In genomic region chr12:56143225-56143624, GRCh38 we compare ENCODE assay signal across 9 cellular contexts. TPM values are rescaled to one million over a fixed set of nuclear protein-coding genes. Genes with fewer than 3 reads are reported as not detected.
DNase-seq lines count a peak whose midpoint lies in the region; ATAC-seq and TF ChIP-seq lines count a peak whose summit lies in the region.
"Had no signal": no experiment of that assay in that cellular context is flagged by ENCODE, and none has a peak within 500 bp of the region (broad histone marks: within the 10 kb centered on the region; RNA-seq: fewer than 3 reads in every experiment).

No MANE protein-coding gene starts in this region.

- peak; percentile 52 to 73 for ATAC-seq in activated T-cell treated with anti-CD3 and anti-CD28 coated beads, Interleukin-2, amount 50 U/mL, for 72 hours (replicated peaks in 1 of 2)
- ATAC-seq in activated T-helper 17 cell treated with anti-CD3 and anti-CD28 coated beads, Interleukin-2, amount 50 U/mL, for 72 hours (replicated peaks), result peak; percentile 85
- ATAC-seq in memory B cell (ENCODE audit: low read depth), result no peak
- ATAC-seq: HCT116 had no signal

- no peaks in the 10 kb centered on the region for H3K9me3 Mint-ChIP-seq in activated T-cell treated with anti-CD3 and anti-CD28 coated beads, Interleukin-2, amount 50 U/mL, for 72 hours
- H3K9me3 Mint-ChIP-seq in activated T-helper 17 cell treated with anti-CD3 and anti-CD28 coated beads, Interleukin-2, amount 50 U/mL, for 72 hours, result no peaks in the 10 kb centered on the region
- H3K9me3 Mint-ChIP-seq in memory B cell, result no peaks in the 10 kb centered on the region

- H3K4me1 Mint-ChIP-seq in activated T-cell treated with anti-CD3 and anti-CD28 coated beads, Interleukin-2, amount 50 U/mL, for 72 hours (ENCODE audit: low read depth), result peaks cover 8% of the 10 kb centered on the region
- peaks cover 6% of the 10 kb centered on the region for H3K4me1 Mint-ChIP-seq in activated T-helper 17 cell treated with anti-CD3 and anti-CD28 coated beads, Interleukin-2, amount 50 U/mL, for 72 hours
- H3K4me1 Mint-ChIP-seq in memory B cell, result peaks cover 11% of the 10 kb centered on the region

- TF ChIP-seq EP300 in suprapubic skin (IDR thresholded peaks at IDR 0.05), result no peak

- H3K4me3 ChIP-seq in suprapubic skin (no peak overlapping the region), mesendoderm (ENCODE audit: low read length) (no peak overlapping the region)

- no peaks in the 10 kb centered on the region for H3K79me1 ChIP-seq in mesendoderm (ENCODE audit: low read length)

- H3K79me2 ChIP-seq in mesendoderm (ENCODE audit: control insufficient read depth, insufficient read depth, low read length), result no peaks in the 10 kb centered on the region

- no peaks in the 10 kb centered on the region for H3K27me3 Mint-ChIP-seq in activated T-cell treated with anti-CD3 and anti-CD28 coated beads, Interleukin-2, amount 50 U/mL, for 72 hours (ENCODE audit: low read depth)
- H3K27me3 Mint-ChIP-seq in activated T-helper 17 cell treated with anti-CD3 and anti-CD28 coated beads, Interleukin-2, amount 50 U/mL, for 72 hours, result no peaks in the 10 kb centered on the region
- H3K27me3 Mint-ChIP-seq in memory B cell, result no peaks in the 10 kb centered on the region

- no peak overlapping the region for H3K4me2 ChIP-seq in mesendoderm (ENCODE audit: low read length)

- H2BK15ac ChIP-seq in mesendoderm (replicated peaks; ENCODE audit: low read depth), result no peak overlapping the region

- no peak overlapping the region for H3K23ac ChIP-seq in mesendoderm (ENCODE audit: low read length)

- H3K4me3 Mint-ChIP-seq in activated T-cell treated with anti-CD3 and anti-CD28 coated beads, Interleukin-2, amount 50 U/mL, for 72 hours, result peak overlapping the region in 1 of 2 donors; percentile 23
- peak overlapping the region; percentile 26 for H3K4me3 Mint-ChIP-seq in activated T-helper 17 cell treated with anti-CD3 and anti-CD28 coated beads, Interleukin-2, amount 50 U/mL, for 72 hours
- no peak overlapping the region for H3K4me3 Mint-ChIP-seq in memory B cell

- H4K5ac ChIP-seq in mesendoderm (ENCODE audit: low read length), result no peak overlapping the region

- H3K27ac Mint-ChIP-seq in activated T-cell treated with anti-CD3 and anti-CD28 coated beads, Interleukin-2, amount 50 U/mL, for 72 hours, result peak overlapping the region; percentile 71
- H3K27ac Mint-ChIP-seq in activated T-helper 17 cell treated with anti-CD3 and anti-CD28 coated beads, Interleukin-2, amount 50 U/mL, for 72 hours, result peak overlapping the region; percentile 83
- H3K27ac Mint-ChIP-seq in memory B cell, result peak overlapping the region; percentile 3

- TF ChIP-seq CTCF in suprapubic skin (IDR thresholded peaks at IDR 0.05), result no peak

- peaks cover 10% of the 10 kb centered on the region for H3K4me1 ChIP-seq in suprapubic skin
- H3K4me1 ChIP-seq in mesendoderm (ENCODE audit: control insufficient read depth, low read depth, low read length), result no peaks in the 10 kb centered on the region

- H2BK5ac ChIP-seq in mesendoderm (ENCODE audit: low read length), result no peak overlapping the region

- H3K9me3 ChIP-seq in suprapubic skin, result no peaks in the 10 kb centered on the region

- H3K27me3 ChIP-seq in suprapubic skin, result no peaks in the 10 kb centered on the region
- H3K27me3 ChIP-seq in mesendoderm (ENCODE audit: insufficient read depth, low read length, poor library complexity), result no peaks in the 10 kb centered on the region

- WGBS in suprapubic skin, result 57% methylated on average over 4 of the region's 4 CpGs
- WGBS in mesendoderm (ENCODE audit: extremely low coverage, insufficient coverage, low lambda C conversion rate), result no CpG with 5 or more reads among the region's 4 CpGs

- no peak overlapping the region for H3K18ac ChIP-seq in mesendoderm (ENCODE audit: low read length)

- H3K36me3 ChIP-seq in suprapubic skin (peaks cover 69% of the 10 kb centered on the region), mesendoderm (ENCODE audit: control insufficient read depth, insufficient read depth, low read length) (peaks cover 18% of the 10 kb centered on the region)

- no peak for DNase-seq in activated T-cell treated with anti-CD3 and anti-CD28 coated beads, Interleukin-2, amount 50 U/mL, for 72 hours
- no peak for DNase-seq in activated T-cell treated with anti-CD3 and anti-CD28 coated beads, Interleukin-2, amount 50 U/mL, for 1 hour
- DNase-seq in memory B cell (ENCODE audit: low spot score in 2 of 2), result no peak
- no peak for DNase-seq in suprapubic skin (ENCODE audit: low spot score in 2 of 2)
- no peak for DNase-seq in mesendoderm
- DNase-seq in posterior vena cava (ENCODE audit: low spot score), result no peak
- no peak for DNase-seq in NCI-H2081 (lab: John Stamatoyannopoulos, UW)

- no peak overlapping the region for H2AK5ac ChIP-seq in mesendoderm (ENCODE audit: low read length)

- no peak overlapping the region for H3K4ac ChIP-seq in mesendoderm (ENCODE audit: low read depth, low read length)

- no peak for TF ChIP-seq POLR2A in suprapubic skin (IDR thresholded peaks at IDR 0.05)

- H3K27ac ChIP-seq in suprapubic skin, result peak overlapping the region; percentile 32
- H3K27ac ChIP-seq in mesendoderm (ENCODE audit: low read depth, low read length), result no peak overlapping the region

- no peak overlapping the region for H3K9ac ChIP-seq in mesendoderm (ENCODE audit: low read length)

- no peak overlapping the region for H4K8ac ChIP-seq in mesendoderm (ENCODE audit: low read depth, low read length)

- no peak overlapping the region for H3K56ac ChIP-seq in mesendoderm (ENCODE audit: low read length)

- H3K36me3 Mint-ChIP-seq in activated T-cell treated with anti-CD3 and anti-CD28 coated beads, Interleukin-2, amount 50 U/mL, for 72 hours (ENCODE audit: insufficient read depth in 2 of 2), result peaks cover 22 to 41% of the 10 kb centered on the region in 2 donors
- H3K36me3 Mint-ChIP-seq in activated T-helper 17 cell treated with anti-CD3 and anti-CD28 coated beads, Interleukin-2, amount 50 U/mL, for 72 hours (ENCODE audit: low read depth), result peaks cover 74% of the 10 kb centered on the region
- H3K36me3 Mint-ChIP-seq in memory B cell, result peaks cover 32% of the 10 kb centered on the region

- intact Hi-C loops in posterior vena cava (cut with DNase I), result no loop called here

- H2BK120ac ChIP-seq in mesendoderm (ENCODE audit: low read depth, low read length), result no peak overlapping the region

RNA-seq across cellular contexts. Expression of gene MYL6B, which starts 9.2 kb away (rescaled TPM):
- total RNA-seq in activated T-cell treated with anti-CD3 and anti-CD28 coated beads, Interleukin-2, amount 50 U/mL, for 72 hours, result 100 to 1,000 TPM in 1 of 2 donors, 10 to 100 TPM in 1; 96.3 to 111 TPM
- 100 to 1,000 TPM in 1 of 2 donors, 10 to 100 TPM in 1; 96.9 to 114 TPM for total RNA-seq in activated T-helper 17 cell treated with anti-CD3 and anti-CD28 coated beads, Interleukin-2, amount 50 U/mL, for 72 hours
- 10 to 100 TPM; 28.3 to 37.4 (median 28.5) TPM for total RNA-seq in suprapubic skin
- 121 TPM for polyA plus RNA-seq in mesendoderm (2013, experiment 1 of 2)
- 137 TPM for polyA plus RNA-seq in mesendoderm (2013, experiment 2 of 2)
- 10 to 100 TPM; 32.9 to 35.7 TPM for total RNA-seq in posterior vena cava

RNA-seq across cellular contexts. Expression of gene MYL6, which starts 14.9 kb away (rescaled TPM):
- total RNA-seq in activated T-cell treated with anti-CD3 and anti-CD28 coated beads, Interleukin-2, amount 50 U/mL, for 72 hours, result 100 to 1,000 TPM; 391 to 492 TPM
- total RNA-seq in activated T-helper 17 cell treated with anti-CD3 and anti-CD28 coated beads, Interleukin-2, amount 50 U/mL, for 72 hours, result 1,000 to 10,000 TPM in 1 of 2 donors, 100 to 1,000 TPM in 1; 974 to 1,528 TPM
- 1,000 to 10,000 TPM in 1 of 4 donors, 100 to 1,000 TPM in 3; 773 to 1,142 (median 915) TPM for total RNA-seq in suprapubic skin
- polyA plus RNA-seq in mesendoderm (2013, experiment 1 of 2), result 1,964 TPM
- polyA plus RNA-seq in mesendoderm (2013, experiment 2 of 2), result 1,941 TPM
- total RNA-seq in posterior vena cava, result 1,000 to 10,000 TPM; 3,219 to 3,986 TPM

RNA-seq across cellular contexts. Expression of gene ESYT1, which starts 15.2 kb away (rescaled TPM):
- 10 to 100 TPM; 74.6 to 84.6 TPM for total RNA-seq in activated T-cell treated with anti-CD3 and anti-CD28 coated beads, Interleukin-2, amount 50 U/mL, for 72 hours
- 100 to 1,000 TPM; 234 to 236 TPM for total RNA-seq in activated T-helper 17 cell treated with anti-CD3 and anti-CD28 coated beads, Interleukin-2, amount 50 U/mL, for 72 hours
- total RNA-seq in suprapubic skin (100 to 1,000 TPM in 2 of 4 donors, 10 to 100 TPM in 2; 73.1 to 128 (median 103) TPM), posterior vena cava (100 to 1,000 TPM; 113 to 120 TPM)
- 55.9 TPM for polyA plus RNA-seq in mesendoderm (2013, experiment 1 of 2)
- polyA plus RNA-seq in mesendoderm (2013, experiment 2 of 2), result 55.7 TPM

RNA-seq across cellular contexts. Expression of gene ZC3H10, which starts 25.2 kb away (rescaled TPM):
- 10 to 100 TPM in 1 of 2 donors, 1 to 10 TPM in 1; 7.4 to 11.8 TPM for total RNA-seq in activated T-cell treated with anti-CD3 and anti-CD28 coated beads, Interleukin-2, amount 50 U/mL, for 72 hours
- total RNA-seq in activated T-helper 17 cell treated with anti-CD3 and anti-CD28 coated beads, Interleukin-2, amount 50 U/mL, for 72 hours, result 1 to 10 TPM; 7.8 to 8.0 TPM
- 1 to 10 TPM; 2.1 to 5.6 (median 3.4) TPM for total RNA-seq in suprapubic skin
- polyA plus RNA-seq in mesendoderm (2013, experiment 1 of 2), result 2.1 TPM
- polyA plus RNA-seq in mesendoderm (2013, experiment 2 of 2), result 2.1 TPM
- 1 to 10 TPM; 7.9 to 8.0 TPM for total RNA-seq in posterior vena cava

RNA-seq across cellular contexts. Expression of gene RPL41, which starts 26.8 kb away (rescaled TPM):
- 1,000 to 10,000 TPM; 5,172 to 5,269 TPM for total RNA-seq in activated T-cell treated with anti-CD3 and anti-CD28 coated beads, Interleukin-2, amount 50 U/mL, for 72 hours
- total RNA-seq in activated T-helper 17 cell treated with anti-CD3 and anti-CD28 coated beads, Interleukin-2, amount 50 U/mL, for 72 hours, result 1,000 to 10,000 TPM; 4,564 to 4,582 TPM
- 1,000 to 10,000 TPM; 2,523 to 6,346 (median 5,689) TPM for total RNA-seq in suprapubic skin
- polyA plus RNA-seq in mesendoderm (2013, experiment 1 of 2), result 13,921 TPM
- polyA plus RNA-seq in mesendoderm (2013, experiment 2 of 2), result 13,663 TPM
- total RNA-seq in posterior vena cava, result 1,000 to 10,000 TPM; 2,364 to 2,753 TPM

Comparison
In these comparisons a context has a peak if more than half of its experiments do, and no peak if none do; other contexts are left out.
1. H3K27ac Mint-ChIP-seq: peak in every context shown above with its lines; median percentile 83 in activated T-helper 17 cell treated with anti-CD3 and anti-CD28 coated beads, Interleukin-2, amount 50 U/mL, for 72 hours; 71 in activated T-cell treated with anti-CD3 and anti-CD28 coated beads, Interleukin-2, amount 50 U/mL, for 72 hours; 3 in memory B cell.